Comparison of ENCODE assay signal across 17 cellular contexts in genomic region chr10:123790132-123790885, GRCh38.
"Had no signal": no experiment of that assay in that cellular context is flagged by ENCODE, and none has a peak within 500 bp of the region (broad histone marks: within the 10 kb centered on the region; RNA-seq: fewer than 3 reads in every experiment).

No MANE protein-coding gene starts in this region.

- H3K36me3 Mint-ChIP-seq: activated CD4-positive, alpha-beta memory T cell treated with anti-CD3 and anti-CD28 coated beads for 36 hours; activated naive CD8-positive, alpha-beta T cell treated with anti-CD3 and anti-CD28 coated beads, Interleukin-2, amount 10 ng/mL, durations not matched to agents 7 days and 5 days; naive B cell; stimulated activated naive B cell treated with anti-CD40 and anti-IgM and Interleukin-4, amounts not matched to agents 10 μg/mL and 1 μg/mL and 100 μg/mL, for 72 hours had no signal

- ATAC-seq: left ventricle myocardium superior; right cardiac atrium; stimulated activated naive B cell treated with anti-CD40 and anti-IgM and Interleukin-4, amounts not matched to agents 10 μg/mL and 1 μg/mL and 100 μg/mL, for 72 hours had no signal

- H3K4me3 Mint-ChIP-seq: activated CD4-positive, alpha-beta memory T cell treated with anti-CD3 and anti-CD28 coated beads for 36 hours; activated naive CD8-positive, alpha-beta T cell treated with anti-CD3 and anti-CD28 coated beads, Interleukin-2, amount 10 ng/mL, durations not matched to agents 7 days and 5 days; activated T-helper 1 cell treated with anti-CD3 and anti-CD28 coated beads, Interleukin-12 subunit alpha, Interleukin-12 subunit beta, Interleukin-2, Interleukin-4 antibody, amounts not matched to agents 30 ng/mL and 10 ng/mL and 1 ng/mL, durations not matched to agents 14 hours and 24 hours and 36 hours; neural crest cell; stimulated activated naive B cell treated with anti-CD40 and anti-IgM and Interleukin-4, amounts not matched to agents 10 μg/mL and 1 μg/mL and 100 μg/mL, for 72 hours; T-helper 2 cell treated with Interferon-gamma antibody and Interleukin-4, amounts not matched to agents 5 μg/mL and 100 μg/mL, for 36 hours had no signal

- H3K27ac ChIP-seq: prostate gland, skin epidermis, thoracic aorta had no signal

- H3K27ac Mint-ChIP-seq: activated CD4-positive, alpha-beta memory T cell treated with anti-CD3 and anti-CD28 coated beads for 36 hours; activated naive CD8-positive, alpha-beta T cell treated with anti-CD3 and anti-CD28 coated beads, Interleukin-2, amount 10 ng/mL, durations not matched to agents 7 days and 5 days; activated T-helper 1 cell treated with anti-CD3 and anti-CD28 coated beads, Interleukin-12 subunit alpha, Interleukin-12 subunit beta, Interleukin-2, Interleukin-4 antibody, amounts not matched to agents 30 ng/mL and 10 ng/mL and 1 ng/mL, durations not matched to agents 14 hours and 24 hours and 36 hours; naive B cell; stimulated activated naive B cell treated with anti-CD40 and anti-IgM and Interleukin-4, amounts not matched to agents 10 μg/mL and 1 μg/mL and 100 μg/mL, for 72 hours; T-helper 2 cell treated with Interferon-gamma antibody and Interleukin-4, amounts not matched to agents 5 μg/mL and 100 μg/mL, for 36 hours had no signal

- DNase-seq: activated CD4-positive, alpha-beta memory T cell treated with anti-CD3 and anti-CD28 coated beads for 36 hours; activated naive CD4-positive, alpha-beta T cell; activated naive CD8-positive, alpha-beta T cell treated with anti-CD3 and anti-CD28 coated beads, Interleukin-2, amount 10 ng/mL, durations not matched to agents 7 days and 5 days; activated T-cell treated with anti-CD3 and anti-CD28 coated beads for 4 hours; amygdala; kidney glomerular epithelial cell; left ventricle myocardium superior; naive B cell; right cardiac atrium; stimulated activated naive B cell treated with anti-CD40 and anti-IgM and Interleukin-4, amounts not matched to agents 10 μg/mL and 1 μg/mL and 100 μg/mL, for 72 hours; SW 1271 had no signal

- H3K9me3 Mint-ChIP-seq: activated CD4-positive, alpha-beta memory T cell treated with anti-CD3 and anti-CD28 coated beads for 36 hours had no signal

- H3K4me1 Mint-ChIP-seq: activated naive CD8-positive, alpha-beta T cell treated with anti-CD3 and anti-CD28 coated beads, Interleukin-2, amount 10 ng/mL, durations not matched to agents 7 days and 5 days; naive B cell; neural crest cell; stimulated activated naive B cell treated with anti-CD40 and anti-IgM and Interleukin-4, amounts not matched to agents 10 μg/mL and 1 μg/mL and 100 μg/mL, for 72 hours had no signal

- H3K4me1 ChIP-seq: prostate gland had no signal
